1 cellular context compared by ENCODE assay signal in genomic region chr17:17693955-17694228, GRCh38.
TF ChIP-seq lines count a peak whose summit lies in the region.

No MANE protein-coding gene starts in this region.

TF ChIP-seq in IMR-90, 13 proteins besides CTCF, POLR2A, EP300 and RAD21 (continued from another document):
- no peak for TF ChIP-seq SMC3 (IDR thresholded peaks at IDR 0.05; ENCODE audit: low read depth, low read length)
- TF ChIP-seq, protein P1, sequence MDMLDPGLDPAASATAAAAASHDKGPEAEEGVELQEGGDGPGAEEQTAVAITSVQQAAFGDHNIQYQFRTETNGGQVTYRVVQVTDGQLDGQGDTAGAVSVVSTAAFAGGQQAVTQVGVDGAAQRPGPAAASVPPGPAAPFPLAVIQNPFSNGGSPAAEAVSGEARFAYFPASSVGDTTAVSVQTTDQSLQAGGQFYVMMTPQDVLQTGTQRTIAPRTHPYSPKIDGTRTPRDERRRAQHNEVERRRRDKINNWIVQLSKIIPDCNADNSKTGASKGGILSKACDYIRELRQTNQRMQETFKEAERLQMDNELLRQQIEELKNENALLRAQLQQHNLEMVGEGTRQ (IDR thresholded peaks at IDR 0.05; ENCODE audit: low read depth, low read length): no peak
- no peak for TF ChIP-seq CHD1 (IDR thresholded peaks at IDR 0.05; ENCODE audit: low read depth, low read length)
- no peak for TF ChIP-seq RCOR1 (IDR thresholded peaks at IDR 0.05; ENCODE audit: insufficient replicate concordance, low read length)
- no peak for TF ChIP-seq FOS (IDR thresholded peaks at IDR 0.05; ENCODE audit: low read depth, low read length)
- no peak for TF ChIP-seq BHLHE40 (IDR thresholded peaks at IDR 0.05; ENCODE audit: low read depth, low read length)
- TF ChIP-seq MAZ (IDR thresholded peaks at IDR 0.05; ENCODE audit: borderline replicate concordance, low read depth, low read length): no peak
- no peak for TF ChIP-seq ELK1 (IDR thresholded peaks at IDR 0.05; ENCODE audit: borderline replicate concordance, low read depth, low read length)
- no peak for TF ChIP-seq MAFK (IDR thresholded peaks at IDR 0.05; ENCODE audit: low read depth, low read length)
- no peak for TF ChIP-seq CEBPB (IDR thresholded peaks at IDR 0.05; ENCODE audit: low read depth, low read length)
- no peak for TF ChIP-seq NFE2L2 (IDR thresholded peaks at IDR 0.05; ENCODE audit: low read depth, low read length)
